ENCODE assay signal across 8 cellular contexts in the genomic region with DNA sequence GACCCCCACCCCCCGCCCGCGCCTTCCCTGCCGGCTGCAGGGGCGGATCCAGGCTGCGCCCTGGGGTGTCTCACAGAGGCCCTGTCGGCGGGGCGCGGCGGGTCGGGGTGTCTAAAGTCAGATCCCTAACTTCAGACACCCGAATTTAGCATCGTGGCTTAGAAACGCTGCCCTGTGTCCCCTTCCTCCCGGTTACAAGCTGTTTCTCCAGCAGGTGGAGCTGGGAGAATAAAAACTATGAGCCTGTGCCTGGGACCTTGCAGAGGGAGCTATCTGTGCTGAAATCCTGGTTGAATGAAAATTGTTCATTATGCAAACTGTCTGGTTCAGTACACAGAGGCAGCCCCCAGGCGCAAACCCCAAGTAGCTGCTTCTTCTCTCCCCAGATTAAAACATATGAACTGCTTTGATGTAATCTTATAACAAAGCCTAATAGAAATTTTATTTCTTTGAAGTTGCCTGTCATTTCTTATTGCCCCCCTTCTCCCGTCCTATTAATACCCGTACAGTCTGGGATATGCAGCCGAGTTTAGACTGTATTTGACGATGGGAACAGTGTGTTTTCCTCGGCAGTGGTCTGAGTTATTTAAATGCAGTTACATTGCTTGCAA.
DNase-seq lines count a peak whose midpoint lies in the region; ATAC-seq, FAIRE-seq and TF ChIP-seq lines count a peak whose summit lies in the region.

No MANE protein-coding gene starts in this region.

- H3K18ac ChIP-seq in H1 (ENCODE audit: extremely low read depth, low read length), result no peak overlapping the region
- H3K18ac ChIP-seq in mesenchymal stem cell (ENCODE audit: low read depth in 1 of 2, low read length in 2 of 2), result no peak overlapping the region

- H2BK20ac ChIP-seq in H1 (ENCODE audit: low read length), result no peak overlapping the region

- H3K27ac ChIP-seq in GM23248, result no peak overlapping the region
- H3K27ac ChIP-seq in H1 (ENCODE audit: low read depth, low read length), result no peak overlapping the region
- H3K27ac ChIP-seq in mesenchymal stem cell (ENCODE audit: low read length, poor library complexity, severe bottlenecking), result no peak overlapping the region

- in situ Hi-C loops in GM23248 (cut with MboI), result loop anchor here (5.0 to 10.0 kb wide), 2 partner anchors 118 to 366 kb away; a partner anchor contains a TSS

- TF ChIP-seq EP300 in H1 (IDR thresholded peaks at IDR 0.05; ENCODE audit: borderline replicate concordance in 1 of 2, low read depth in 2 of 2, low read length in 2 of 2), result no peak

- H3K23ac ChIP-seq in H1 (ENCODE audit: insufficient read length) (no peak overlapping the region), mesenchymal stem cell (ENCODE audit: low read length in 2 of 2) (peak overlapping the region in 1 of 2 experiments; percentile 77)

- H3K79me2 ChIP-seq in GM23248 (ENCODE audit: insufficient read depth) (no peaks in the 10 kb centered on the region), H1 (ENCODE audit: control insufficient read depth in 1 of 2, insufficient read depth in 2 of 2, low read length in 2 of 2) (no peaks in the 10 kb centered on the region)

- H3K79me1 ChIP-seq in H1 (ENCODE audit: low read depth, low read length), result no peaks in the 10 kb centered on the region
- H3K79me1 ChIP-seq in mesenchymal stem cell (replicated peaks; ENCODE audit: low read length, poor library complexity, severe bottlenecking), result no peaks in the 10 kb centered on the region

- POLR2A ChIA-PET in H1 (lab: Charles Lee; ENCODE audit: partially characterized antibody), result interaction anchor here (0.8 to 1.5 kb wide), 2 partner anchors 115 to 132 kb away, joined by 3 read pairs; no protein-coding TSS in a partner anchor

- no peaks in the 10 kb centered on the region for H3F3A ChIP-seq in GM23248 (ENCODE audit: insufficient read depth)

- H3K4me3 ChIP-seq in AG09309 (ENCODE audit: control insufficient read depth, low read depth, low read length) (peak overlapping the region; percentile 4), GM23248 (peak overlapping the region; percentile 62), H1 (ENCODE audit: extremely low read depth in 1 of 4, insufficient read depth in 2 of 4, low read depth in 3 of 4, low read length in 4 of 4) (peak overlapping the region in 3 of 4 experiments; percentile 17 to 48 (median 34); a peak in 3 of 8 replicates), mesenchymal stem cell (ENCODE audit: insufficient read depth in 1 of 2, low read depth in 1 of 2, low read length in 2 of 2) (peak overlapping the region; percentile 31 to 71)

- peak; percentile 65 for ATAC-seq in stimulated activated naive CD8-positive, alpha-beta T cell treated with anti-CD3 and anti-CD28 coated beads, Interleukin-15, Interleukin-2, amounts not matched to agents 100 U/mL and 50 U/mL, for 24 hours

- no peaks in the 10 kb centered on the region for H3K9me3 ChIP-seq in GM23248 (ENCODE audit: low read depth)
- no peaks in the 10 kb centered on the region for H3K9me3 ChIP-seq in H1 (ENCODE audit: insufficient read depth in 2 of 2, low read depth in 1 of 2, low read length in 1 of 2)
- no peaks in the 10 kb centered on the region for H3K9me3 ChIP-seq in mesenchymal stem cell (ENCODE audit: control insufficient read depth, low read length)

- DNase-seq in AG09309 (ENCODE audit: low read depth), result peak; percentile 37
- DNase-seq in GM23248, result peak; percentile 85
- peak; percentile 49 for DNase-seq in NCI-H2196 (lab: John Stamatoyannopoulos, UW; ENCODE audit: unreplicated experiment)
- peak; percentile 57 for DNase-seq in activated CD4-positive, alpha-beta T cell treated with anti-CD3 and anti-CD28 coated beads for 48 hours
- no peak for DNase-seq in H1 (ENCODE audit: low read depth in 1 of 2, low spot score in 2 of 2)
- DNase-seq in mesenchymal stem cell, result peak; percentile 77
- DNase-seq in stimulated activated naive CD8-positive, alpha-beta T cell treated with anti-CD3 and anti-CD28 coated beads, Interleukin-15, Interleukin-2, amounts not matched to agents 100 U/mL and 50 U/mL, for 24 hours, result peak; percentile 38
- DNase-seq in stimulated activated naive CD4-positive, alpha-beta T cell treated with Interleukin-2 at 50 U/mL for 16 hours (lab: John Stamatoyannopoulos, UW), result no peak

- H4K5ac ChIP-seq in H1 (ENCODE audit: insufficient read length, low read depth, low read length), result no peak overlapping the region

- H2BK120ac ChIP-seq in H1 (replicated peaks; ENCODE audit: low read depth, low read length), result no peak overlapping the region
- H2BK120ac ChIP-seq in mesenchymal stem cell (ENCODE audit: low read depth, low read length), result no peak overlapping the region

- H3K9ac ChIP-seq in GM23248, result no peak overlapping the region
- H3K9ac ChIP-seq in H1 (replicated peaks in 1 of 4; ENCODE audit: extremely low read depth in 1 of 4, low read depth in 3 of 4, low read length in 3 of 4), result no peak overlapping the region
- H3K9ac ChIP-seq in mesenchymal stem cell (ENCODE audit: low read length), result peak overlapping the region; percentile 36

- no peaks in the 10 kb centered on the region for H3K9me2 ChIP-seq in GM23248 (ENCODE audit: insufficient read depth)

- H3K56ac ChIP-seq in H1 (replicated peaks; ENCODE audit: insufficient read length, low read depth, low read length), result no peak overlapping the region

- peaks cover 2% of the 10 kb centered on the region; the same call in 1 of the 2 replicates for H3K23me2 ChIP-seq in H1 (ENCODE audit: low read depth, low read length)

- H3K36me3 ChIP-seq in GM23248 (ENCODE audit: low read depth), result no peaks in the 10 kb centered on the region
- H3K36me3 ChIP-seq in H1 (ENCODE audit: control insufficient read depth in 2 of 4, insufficient read depth in 4 of 4, low read length in 3 of 4), result no peaks in the 10 kb centered on the region
- H3K36me3 ChIP-seq in mesenchymal stem cell (ENCODE audit: control insufficient read depth in 1 of 2, insufficient read depth in 2 of 2, low read depth in 1 of 2, low read length in 2 of 2), result no peaks in the 10 kb centered on the region

- H2BK12ac ChIP-seq in H1 (ENCODE audit: low read depth, low read length) (no peak overlapping the region), mesenchymal stem cell (ENCODE audit: low read length in 2 of 2) (no peak overlapping the region)

- H3K14ac ChIP-seq in H1 (ENCODE audit: insufficient read length) (no peak overlapping the region), mesenchymal stem cell (ENCODE audit: low read length in 2 of 2) (no peak overlapping the region)

- CTCF ChIA-PET in H1 (lab: Charles Lee; ENCODE audit: partially characterized antibody), result interaction anchor here (0.7 to 3.7 kb wide), 28 partner anchors 11 to 340 kb away, joined by 3 to 47 read pairs (median 4); a partner anchor contains a TSS

- peaks cover 46% of the 10 kb centered on the region for H3K27me3 ChIP-seq in GM23248 (replicated peaks; ENCODE audit: insufficient read depth)
- peaks cover 40 to 85% (median 71%) of the 10 kb centered on the region in 4 experiments for H3K27me3 ChIP-seq in H1 (replicated peaks in 1 of 4; ENCODE audit: control insufficient read depth in 3 of 4, extremely low read depth in 1 of 4, insufficient read depth in 3 of 4, low read length in 3 of 4)
- H3K27me3 ChIP-seq in mesenchymal stem cell (ENCODE audit: control insufficient read depth in 1 of 2, insufficient read depth in 1 of 2, low read length in 2 of 2), result peaks cover 80 to 94% of the 10 kb centered on the region in 2 experiments

- no peak for TF ChIP-seq POLR2A in H1 (IDR thresholded peaks at IDR 0.05; ENCODE audit: control extremely low read depth in 1 of 2, low read depth in 2 of 2, low read length in 2 of 2)

- WGBS in GM23248 (ENCODE audit: low coverage in 1 of 2, low lambda C conversion rate in 2 of 2, missing lambda C conversion rate in 2 of 2), 2 experiments, result 7 to 8% methylated on average over 18 to 21 of the region's 22 CpGs
- 11% methylated on average over 19 of the region's 22 CpGs; no CpG with 5 or more reads in 1 of the 2 experiments for WGBS in H1 (ENCODE audit: extremely low coverage in 1 of 2, insufficient coverage in 1 of 2, insufficient read length in 1 of 2, insufficient replicate concordance in 2 of 2, low coverage in 1 of 2, low lambda C conversion rate in 2 of 2, missing lambda C conversion rate in 1 of 2), 2 experiments
- 13% methylated on average over 14 of the region's 22 CpGs for WGBS in mesenchymal stem cell

- H4K8ac ChIP-seq in H1 (ENCODE audit: extremely low read depth, insufficient read depth, low read length), result no peak overlapping the region
- no peak overlapping the region for H4K8ac ChIP-seq in mesenchymal stem cell (ENCODE audit: low read length)

- TF ChIP-seq CTCF in AG09309 (IDR thresholded peaks at IDR 0.05; ENCODE audit: control insufficient read depth, insufficient read depth, low read depth, low read length, missing control alignments), result peak; percentile 82
- TF ChIP-seq CTCF in H1 (IDR thresholded peaks at IDR 0.05; ENCODE audit: control extremely low read depth in 1 of 3, insufficient read depth in 1 of 3, low read depth in 1 of 3, low read length in 3 of 3), result peak; percentile 64 to 88 (median 74)

- 0 out of 2 replicates have a peak, but pooled peaks cover 9% of the 10 kb centered on the region for H3K4me1 ChIP-seq in GM23248 (ENCODE audit: insufficient read depth)
- peaks cover 0 to 4% (median 3%) of the 10 kb centered on the region in 4 experiments; a peak in 3 of 7 replicates for H3K4me1 ChIP-seq in H1 (replicated peaks in 1 of 4; ENCODE audit: control insufficient read depth in 3 of 4, insufficient read depth in 4 of 4, low read length in 3 of 4)
- H3K4me1 ChIP-seq in mesenchymal stem cell (ENCODE audit: control insufficient read depth, insufficient read depth, low read depth, low read length), result peaks cover 7% of the 10 kb centered on the region

- H3K4me2 ChIP-seq in GM23248 (ENCODE audit: unreplicated experiment), result peak overlapping the region; percentile 82
- peak overlapping the region; percentile 30 to 66; a peak in 3 of 4 replicates for H3K4me2 ChIP-seq in H1 (ENCODE audit: insufficient read depth in 1 of 2, low read depth in 2 of 2, low read length in 2 of 2)
- H3K4me2 ChIP-seq in mesenchymal stem cell (ENCODE audit: low read length, poor library complexity, severe bottlenecking), result peak overlapping the region; percentile 82

- TF ChIP-seq RAD21 in H1 (IDR thresholded peaks at IDR 0.05 in 1 of 2, conservative IDR thresholded peaks at IDR 0.05 in 1 of 2; ENCODE audit: low read depth in 2 of 2, low read length in 2 of 2), result peak; percentile 87 to 89

- H2AFZ ChIP-seq in GM23248, result peak overlapping the region; percentile 69
- no peak overlapping the region for H2AFZ ChIP-seq in H1 (ENCODE audit: low read length)
- H2AFZ ChIP-seq in mesenchymal stem cell (ENCODE audit: low read depth, low read length), result no peak overlapping the region

- H3K4ac ChIP-seq in H1 (replicated peaks; ENCODE audit: insufficient read length, low read depth, low read length) (no peak overlapping the region), mesenchymal stem cell (ENCODE audit: low read depth in 1 of 2, low read length in 2 of 2) (no peak overlapping the region)

- H2AK5ac ChIP-seq in H1 (ENCODE audit: low read depth, low read length), result no peak overlapping the region
- H2AK5ac ChIP-seq in mesenchymal stem cell (ENCODE audit: low read length, severe bottlenecking), result no peak overlapping the region

- H4K91ac ChIP-seq in H1 (replicated peaks; ENCODE audit: insufficient read length, low read length), result no peak overlapping the region
- H4K91ac ChIP-seq in mesenchymal stem cell (ENCODE audit: low read length), result no peak overlapping the region

- H2BK5ac ChIP-seq in H1 (ENCODE audit: low read depth, low read length) (no peak overlapping the region), mesenchymal stem cell (ENCODE audit: low read depth, low read length, poor library complexity, severe bottlenecking) (no peak overlapping the region)

- FAIRE-seq in H1 (lab: Jason Lieb, UNC), result peak; percentile 89

- H4K20me1 ChIP-seq in GM23248 (ENCODE audit: insufficient read depth), result no peaks in the 10 kb centered on the region
- H4K20me1 ChIP-seq in H1 (replicated peaks in 1 of 2; ENCODE audit: control insufficient read depth in 1 of 2, insufficient read depth in 2 of 2, low read length in 2 of 2), result peaks cover 2 to 9% of the 10 kb centered on the region in 2 experiments

- H2BK15ac ChIP-seq in H1 (ENCODE audit: low read length), result no peak overlapping the region
- H2BK15ac ChIP-seq in mesenchymal stem cell (ENCODE audit: low read depth, poor library complexity, severe bottlenecking), result no peak overlapping the region

Comparison
In these comparisons a context has a peak if more than half of its experiments do, and no peak if none do; other contexts are left out.
1. DNase-seq: peak in AG09309 (single experiment), GM23248 (single experiment), NCI-H2196 (single experiment), activated CD4-positive, alpha-beta T cell treated with anti-CD3 and anti-CD28 coated beads for 48 hours (single experiment), mesenchymal stem cell (single experiment) and stimulated activated naive CD8-positive, alpha-beta T cell treated with anti-CD3 and anti-CD28 coated beads, Interleukin-15, Interleukin-2, amounts not matched to agents 100 U/mL and 50 U/mL, for 24 hours (single experiment); none in H1 (0 of 2) and stimulated activated naive CD4-positive, alpha-beta T cell treated with Interleukin-2 at 50 U/mL for 16 hours (single experiment).
2. H3K4me3 ChIP-seq: peak in every context shown above with its lines; median percentile 62 in GM23248; 51 in mesenchymal stem cell; 34 in H1; 4 in AG09309.
3. Peak in every context shown above with its lines, with median percentiles within 50 percentile points of each other: H3K4me2 ChIP-seq.